ENCODE assay signal across 1 cellular context in genomic region chr3:13021141-13021933, GRCh38.
TF ChIP-seq lines count a peak whose summit lies in the region.

No MANE protein-coding gene starts in this region.

TF ChIP-seq in GM12878, 131 proteins besides CTCF, POLR2A, EP300 and RAD21 (continued from another document):
- TF ChIP-seq ZNF687 (IDR thresholded peaks at IDR 0.05) (no peak; the same call in 1 of the 2 replicates), ZNF384 (IDR thresholded peaks at IDR 0.05; ENCODE audit: borderline replicate concordance, low read depth, low read length) (no peak), CHD4 (IDR thresholded peaks at IDR 0.05) (no peak), STAT1 (conservative IDR thresholded peaks at IDR 0.05) (no peak), USF2 (IDR thresholded peaks at IDR 0.05; ENCODE audit: borderline replicate concordance, low read depth, low read length) (no peak), CHD2 (IDR thresholded peaks at IDR 0.05; ENCODE audit: borderline replicate concordance, low read depth, low read length) (no peak), JUNB (IDR thresholded peaks at IDR 0.05) (0 out of 2 replicates have a peak, but pooled peaks have one; percentile 10), ESRRA (IDR thresholded peaks at IDR 0.05; ENCODE audit: low read length) (no peak), GATAD2B (conservative IDR thresholded peaks at IDR 0.05; ENCODE audit: low read depth) (0 out of 2 replicates have a peak, but pooled peaks have one; percentile 34), SMC3 (IDR thresholded peaks at IDR 0.05; ENCODE audit: borderline replicate concordance, low read length) (no peak), PML (IDR thresholded peaks at IDR 0.05; ENCODE audit: low read length) (no peak), RB1 (IDR thresholded peaks at IDR 0.05; ENCODE audit: borderline replicate concordance) (no peak; the same call in 1 of the 2 replicates), CEBPZ (IDR thresholded peaks at IDR 0.05; ENCODE audit: low read depth, low read length) (no peak), ZNF622 (IDR thresholded peaks at IDR 0.05) (no peak), ZNF207 (IDR thresholded peaks at IDR 0.05; ENCODE audit: borderline replicate concordance) (no peak), YY1 (IDR thresholded peaks at IDR 0.05; ENCODE audit: low read depth, low read length) (peak; percentile 41; the same call in 1 of the 2 replicates)
